10 cellular contexts compared by ENCODE assay signal in the genomic region with DNA sequence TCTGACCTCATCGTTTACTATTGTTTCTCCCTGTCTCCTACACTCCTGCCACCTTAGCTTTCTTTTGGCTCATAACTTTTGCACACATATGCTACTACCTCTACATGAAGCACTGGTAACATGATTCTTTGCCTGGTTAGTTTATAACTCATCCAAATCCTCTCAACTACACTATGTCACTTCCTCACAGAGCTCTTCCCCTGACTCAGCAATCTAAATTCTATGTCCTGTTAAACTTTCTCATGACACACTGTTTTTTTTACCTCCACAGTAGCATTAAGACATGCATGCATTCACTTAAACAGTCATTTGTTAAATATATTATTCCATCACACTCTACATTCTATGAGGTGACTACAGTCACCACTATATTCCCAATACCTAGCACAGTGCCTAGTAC. TPM values are rescaled to one million over a fixed set of nuclear protein-coding genes. Genes with fewer than 3 reads are reported as not detected.
DNase-seq lines count a peak whose midpoint lies in the region; ATAC-seq, FAIRE-seq and TF ChIP-seq lines count a peak whose summit lies in the region.
"Had no signal": no experiment of that assay in that cellular context is flagged by ENCODE, and none has a peak within 500 bp of the region (broad histone marks: within the 10 kb centered on the region; RNA-seq: fewer than 3 reads in every experiment).

No MANE protein-coding gene starts in this region.

- H3K23me2 ChIP-seq in H1 (ENCODE audit: low read depth, low read length): no peaks in the 10 kb centered on the region

- H2BK15ac ChIP-seq in H1 (ENCODE audit: low read length) (no peak overlapping the region), neuronal stem cell (ENCODE audit: low read length) (no peak overlapping the region)

- intact Hi-C loops in PC-9 (cut with micrococcal nuclease; ENCODE audit: unreplicated experiment) (no loop called here), psoas muscle (cut with DNase I) (no loop called here)

- H2BK120ac ChIP-seq in H1 (replicated peaks; ENCODE audit: low read depth, low read length) (no peak overlapping the region), neuronal stem cell (ENCODE audit: low read depth, low read length) (no peak overlapping the region)

- H4K91ac ChIP-seq in H1 (replicated peaks; ENCODE audit: insufficient read length, low read length) (no peak overlapping the region), neuronal stem cell (ENCODE audit: low read depth, low read length, poor library complexity) (no peak overlapping the region)

- H3K4me3 ChIP-seq in PC-9: no peak overlapping the region
- H3K4me3 ChIP-seq in H1 (ENCODE audit: extremely low read depth in 1 of 4, insufficient read depth in 2 of 4, low read depth in 3 of 4, low read length in 4 of 4): no peak overlapping the region
- no peak overlapping the region for H3K4me3 ChIP-seq in psoas muscle
- no peak overlapping the region for H3K4me3 ChIP-seq in neuronal stem cell (ENCODE audit: low read length in 2 of 2)
- H3K4me3 ChIP-seq: testis had no signal

- no peak overlapping the region for H3K18ac ChIP-seq in H1 (ENCODE audit: extremely low read depth, low read length)
- H3K18ac ChIP-seq in neuronal stem cell (ENCODE audit: low read length): no peak overlapping the region

- H3K23ac ChIP-seq in H1 (ENCODE audit: insufficient read length) (no peak overlapping the region), neuronal stem cell (ENCODE audit: low read depth, low read length, poor library complexity) (no peak overlapping the region)

- no peak for TF ChIP-seq POLR2A in H1 (IDR thresholded peaks at IDR 0.05; ENCODE audit: control extremely low read depth in 1 of 2, low read depth in 2 of 2, low read length in 2 of 2)

- H4K20me1 ChIP-seq in PC-9 (ENCODE audit: insufficient read depth) (peaks cover 39% of the 10 kb centered on the region), H1 (replicated peaks in 1 of 2; ENCODE audit: control insufficient read depth in 1 of 2, insufficient read depth in 2 of 2, low read length in 2 of 2) (peaks cover 2 to 4% of the 10 kb centered on the region in 2 experiments)

- peak; percentile 66 to 75 (median 68) for ATAC-seq in psoas muscle

- H3K27ac ChIP-seq in PC-9: peak overlapping the region; percentile 42; the same call in 1 of the 2 replicates
- no peak overlapping the region for H3K27ac ChIP-seq in H1 (ENCODE audit: low read depth, low read length)
- peak overlapping the region; percentile 58 for H3K27ac ChIP-seq in psoas muscle
- no peak overlapping the region for H3K27ac ChIP-seq in neuronal stem cell (replicated peaks; ENCODE audit: low read length)
- H3K27ac ChIP-seq: 22Rv1, testis had no signal

- H3K9ac ChIP-seq in H1 (replicated peaks in 1 of 4; ENCODE audit: extremely low read depth in 1 of 4, low read depth in 3 of 4, low read length in 3 of 4) (no peak overlapping the region), neuronal stem cell (ENCODE audit: low read depth, low read length, poor library complexity) (no peak overlapping the region)

- DNase-seq in DMS 273 (lab: John Stamatoyannopoulos, UW; ENCODE audit: unreplicated experiment) (peak; percentile 18), DMS 273 treated with DMSO at 0.1 percent for 48 hours (lab: John Stamatoyannopoulos, UW) (no peak), PC-9 (peak in 1 of 2 experiments; percentile 40), H1 (ENCODE audit: low read depth in 1 of 2, low spot score in 2 of 2) (no peak), psoas muscle (no peak), neuronal stem cell (ENCODE audit: low spot score) (no peak), mesenteric fat pad (ENCODE audit: low spot score) (no peak), cortex of kidney (lab: John Stamatoyannopoulos, UW) (no peak)
- DNase-seq: testis had no signal

- no peaks in the 10 kb centered on the region for H3K9me3 ChIP-seq in PC-9 (ENCODE audit: insufficient read depth, low read depth)
- H3K9me3 ChIP-seq in H1 (ENCODE audit: insufficient read depth in 2 of 2, low read depth in 1 of 2, low read length in 1 of 2): no peaks in the 10 kb centered on the region
- H3K9me3 ChIP-seq in psoas muscle: no peaks in the 10 kb centered on the region
- no peaks in the 10 kb centered on the region for H3K9me3 ChIP-seq in neuronal stem cell (replicated peaks in 1 of 2; ENCODE audit: control insufficient read depth in 2 of 2, insufficient read depth in 1 of 2, low read depth in 1 of 2, low read length in 2 of 2)
- H3K9me3 ChIP-seq: testis had no signal

- no peaks in the 10 kb centered on the region for H3K27me3 ChIP-seq in PC-9 (ENCODE audit: insufficient read depth, low read depth)
- H3K27me3 ChIP-seq in H1 (replicated peaks in 1 of 4; ENCODE audit: control insufficient read depth in 3 of 4, extremely low read depth in 1 of 4, insufficient read depth in 3 of 4, low read length in 3 of 4): no peaks in the 10 kb centered on the region
- H3K27me3 ChIP-seq in psoas muscle (ENCODE audit: insufficient read depth in 3 of 3, low read length in 2 of 3): no peaks in the 10 kb centered on the region
- H3K27me3 ChIP-seq in neuronal stem cell (ENCODE audit: control insufficient read depth in 3 of 3, insufficient read depth in 3 of 3, low read depth in 1 of 3, low read length in 3 of 3): no peaks in the 10 kb centered on the region
- H3K27me3 ChIP-seq: testis had no signal

- no peak overlapping the region for H2AFZ ChIP-seq in PC-9
- H2AFZ ChIP-seq in H1 (ENCODE audit: low read length): no peak overlapping the region
- no peak overlapping the region for H2AFZ ChIP-seq in neuronal stem cell (ENCODE audit: low read length)

- no peak overlapping the region for H2AK5ac ChIP-seq in H1 (ENCODE audit: low read depth, low read length)
- H2AK5ac ChIP-seq in neuronal stem cell (ENCODE audit: low read depth, low read length): no peak overlapping the region

- H3K4ac ChIP-seq in H1 (replicated peaks; ENCODE audit: insufficient read length, low read depth, low read length) (no peak overlapping the region), neuronal stem cell (ENCODE audit: low read length) (no peak overlapping the region)

- H4K8ac ChIP-seq in H1 (ENCODE audit: extremely low read depth, insufficient read depth, low read length): no peak overlapping the region
- no peak overlapping the region for H4K8ac ChIP-seq in neuronal stem cell (ENCODE audit: low read depth, low read length)

- no peak for TF ChIP-seq EP300 in H1 (IDR thresholded peaks at IDR 0.05; ENCODE audit: borderline replicate concordance in 1 of 2, low read depth in 2 of 2, low read length in 2 of 2)

- no peak overlapping the region for H3K4me2 ChIP-seq in PC-9
- H3K4me2 ChIP-seq in H1 (ENCODE audit: insufficient read depth in 1 of 2, low read depth in 2 of 2, low read length in 2 of 2): no peak overlapping the region
- H3K4me2 ChIP-seq in neuronal stem cell (ENCODE audit: insufficient read depth, low read length, poor library complexity, severe bottlenecking): no peak overlapping the region

- POLR2A ChIA-PET in PC-9 (lab: Charles Lee; ENCODE audit: unreplicated experiment) (interaction anchor here (0.7 kb wide), 1 partner anchor 78 kb away, joined by 3 read pairs; no protein-coding TSS in a partner anchor), H1 (lab: Charles Lee; ENCODE audit: partially characterized antibody) (interaction anchor here (2.2 kb wide), 1 partner anchor 20 kb away, joined by 6 read pairs; the partner anchor contains the start of gene APPBP2)

- no peak overlapping the region for H4K5ac ChIP-seq in H1 (ENCODE audit: insufficient read length, low read depth, low read length)

- H2BK5ac ChIP-seq in H1 (ENCODE audit: low read depth, low read length) (no peak overlapping the region), neuronal stem cell (ENCODE audit: low read length) (no peak overlapping the region)

- CTCF ChIA-PET in PC-9 (lab: Charles Lee) (interaction anchor here (0.6 kb wide), 1 partner anchor 221 kb away, joined by 5 read pairs; no protein-coding TSS in a partner anchor), H1 (lab: Charles Lee; ENCODE audit: partially characterized antibody) (interaction anchor here (0.6 to 1.7 kb wide), 2 partner anchors 11 to 63 kb away, joined by 3 to 5 read pairs; no protein-coding TSS in a partner anchor)

- TF ChIP-seq CTCF in PC-9 (conservative IDR thresholded peaks at IDR 0.05) (no peak), H1 (IDR thresholded peaks at IDR 0.05; ENCODE audit: control extremely low read depth in 1 of 3, insufficient read depth in 1 of 3, low read depth in 1 of 3, low read length in 3 of 3) (no peak), psoas muscle (IDR thresholded peaks at IDR 0.05) (no peak)

- no peak overlapping the region for H2BK20ac ChIP-seq in H1 (ENCODE audit: low read length)

- FAIRE-seq in H1 (lab: Jason Lieb, UNC): no peak

- no TSS peak for BruUV-seq in PC-9 (replicated peaks; lab: Mats Ljungman, UMichigan)

- no peaks in the 10 kb centered on the region for H3K9me2 ChIP-seq in PC-9 (ENCODE audit: insufficient read depth)

- H3K4me1 ChIP-seq in PC-9 (replicated peaks; ENCODE audit: insufficient read depth) (peaks cover 8% of the 10 kb centered on the region), H1 (replicated peaks in 1 of 4; ENCODE audit: control insufficient read depth in 3 of 4, insufficient read depth in 4 of 4, low read length in 3 of 4) (no peaks in the 10 kb centered on the region), psoas muscle (peaks cover 39% of the 10 kb centered on the region), neuronal stem cell (ENCODE audit: control insufficient read depth in 2 of 2, insufficient read depth in 1 of 2, low read depth in 1 of 2, low read length in 2 of 2) (no peaks in the 10 kb centered on the region)

- H3K14ac ChIP-seq in H1 (ENCODE audit: insufficient read length) (no peak overlapping the region), neuronal stem cell (ENCODE audit: low read length) (no peak overlapping the region)

- peak overlapping the region; percentile 1 for H3K56ac ChIP-seq in H1 (replicated peaks; ENCODE audit: insufficient read length, low read depth, low read length)

- 94% methylated on average over 1 of the region's 1 CpG; no CpG with 5 or more reads in 1 of the 2 experiments for WGBS in H1 (ENCODE audit: extremely low coverage in 1 of 2, insufficient coverage in 1 of 2, insufficient read length in 1 of 2, insufficient replicate concordance in 2 of 2, low coverage in 1 of 2, low lambda C conversion rate in 2 of 2, missing lambda C conversion rate in 1 of 2), 2 experiments
- WGBS in psoas muscle, 3 donors: 69 to 70% (median 70%) methylated on average over 1 of the region's 1 CpG
- no CpG with 5 or more reads among the region's 1 CpG for WGBS in neuronal stem cell (ENCODE audit: extremely low coverage in 2 of 2, insufficient read length in 2 of 2, insufficient replicate concordance in 1 of 2), 2 donors

- TF ChIP-seq RAD21 in H1 (IDR thresholded peaks at IDR 0.05 in 1 of 2, conservative IDR thresholded peaks at IDR 0.05 in 1 of 2; ENCODE audit: low read depth in 2 of 2, low read length in 2 of 2): no peak

- peaks cover 90% of the 10 kb centered on the region for H3K79me2 ChIP-seq in PC-9 (ENCODE audit: low read depth)
- H3K79me2 ChIP-seq in H1 (ENCODE audit: control insufficient read depth in 1 of 2, insufficient read depth in 2 of 2, low read length in 2 of 2): peaks cover 0 to 79% of the 10 kb centered on the region in 2 experiments; a peak in 3 of 4 replicates

- H2BK12ac ChIP-seq in H1 (ENCODE audit: low read depth, low read length): no peak overlapping the region
- H2BK12ac ChIP-seq in neuronal stem cell (ENCODE audit: low read length): no peak overlapping the region

- H3K79me1 ChIP-seq in H1 (ENCODE audit: low read depth, low read length): no peaks in the 10 kb centered on the region; the same call in 1 of the 2 replicates
- H3K79me1 ChIP-seq in neuronal stem cell (ENCODE audit: low read depth, low read length): peaks cover 4% of the 10 kb centered on the region

- H3K36me3 ChIP-seq in PC-9 (ENCODE audit: low read depth) (0 out of 2 replicates have a peak, but pooled peaks cover 4% of the 10 kb centered on the region), H1 (ENCODE audit: control insufficient read depth in 2 of 4, insufficient read depth in 4 of 4, low read length in 3 of 4) (no peaks in the 10 kb centered on the region), psoas muscle (ENCODE audit: insufficient read depth in 1 of 2, low read depth in 1 of 2) (peaks cover 0 to 7% of the 10 kb centered on the region in 2 donors), neuronal stem cell (replicated peaks in 1 of 2; ENCODE audit: control insufficient read depth in 2 of 2, insufficient read depth in 2 of 2, low read length in 2 of 2) (peaks cover 0 to 40% of the 10 kb centered on the region in 2 donors)

- peaks cover 5% of the 10 kb centered on the region; the same call in 1 of the 2 replicates for H3F3A ChIP-seq in PC-9 (ENCODE audit: insufficient read depth, low read depth)

RNA-seq across cellular contexts. Expression of gene APPBP2, which starts 19.7 kb away (rescaled TPM):
- 27.5 and 32.5 TPM in 2 replicates for total RNA-seq in PC-9 (2021)
- total RNA-seq in H1 (2021; fragmentation: NEBNext Ultra II Directional; extraction: Animal tissue kit (Norgen Biotek cat#: 25700)): 18.0 and 20.5 TPM in 2 replicates
- polyA plus RNA-seq in H1 (2011; rRNA removed): 1.9 and 3.3 TPM in 2 replicates
- 4.6 TPM for polyA plus RNA-seq in H1 (2011; cell fraction: cytosol; rRNA removed)
- polyA plus RNA-seq in H1 (2011; cell fraction: nucleus; rRNA removed): 2.6 TPM
- 9.7 to 14.7 TPM (median 10.5 TPM) in 4 replicates for polyA plus RNA-seq in H1 (2012, experiment 1 of 2)
- polyA plus RNA-seq in H1 (2012, experiment 2 of 2): 0.81 TPM
- polyA plus RNA-seq in H1 (2013, experiment 1 of 2): 4.5 TPM
- 4.2 TPM for polyA plus RNA-seq in H1 (2013, experiment 2 of 2)
- polyA minus RNA-seq in H1 (2011; rRNA and poly(A)+ RNA removed): 11.2 and 17.8 TPM in 2 replicates
- polyA minus RNA-seq in H1 (2011; cell fraction: cytosol; rRNA and poly(A)+ RNA removed): 16.5 TPM
- polyA minus RNA-seq in H1 (2011; cell fraction: nucleus; rRNA and poly(A)+ RNA removed): 8.3 TPM
- 10 to 100 TPM; 20.8 to 31.5 (median 25.8) TPM for total RNA-seq in psoas muscle
- polyA plus RNA-seq in psoas muscle: 10 to 100 TPM in 1 of 3 donors, 1 to 10 TPM in 2; 5.9 to 35.4 (median 6.4) TPM
- polyA plus RNA-seq in neuronal stem cell (2013, experiment 1 of 2): 14.1 TPM
- polyA plus RNA-seq in neuronal stem cell (2013, experiment 2 of 2): 14.4 TPM
- 45.8 TPM for total RNA-seq in mesenteric fat pad

Comparison
In these comparisons a context has a peak if more than half of its experiments do, and no peak if none do; other contexts are left out.
1. H3K27ac ChIP-seq: peak in PC-9 (single experiment) and psoas muscle (single experiment); none in H1 (single experiment) and neuronal stem cell (single experiment).